24 cellular contexts compared by ENCODE assay signal in genomic region chr12:119340604-119341003, GRCh38. TPM values are rescaled to one million over a fixed set of nuclear protein-coding genes. Genes with fewer than 3 reads are reported as not detected.
"Had no signal": no experiment of that assay in that cellular context is flagged by ENCODE, and none has a peak within 500 bp of the region (broad histone marks: within the 10 kb centered on the region; RNA-seq: fewer than 3 reads in every experiment).

No MANE protein-coding gene starts in this region.

- H3K36me3 ChIP-seq: adrenal gland, left lung, spleen, thoracic aorta, upper lobe of right lung had no signal

- FAIRE-seq: astrocyte, bronchial epithelial cell, frontal cortex had no signal

- ATAC-seq: activated CD4-positive, CD25-positive, alpha-beta regulatory T cell treated with anti-CD3 and anti-CD28 coated beads, Interleukin-2, amount 50 U/mL, for 24 hours; activated naive CD4-positive, alpha-beta T cell treated with anti-CD3 and anti-CD28 coated beads, Interleukin-2, amount 50 U/mL, for 72 hours; left lung; stimulated activated memory B cell treated with anti-CD40 and anti-IgM and Interleukin-4, amounts not matched to agents 10 μg/mL and 1 μg/mL and 100 μg/mL, for 72 hours; upper lobe of right lung had no signal

- H3K27me3 ChIP-seq: left lung, upper lobe of right lung had no signal

- H3K27ac ChIP-seq: adrenal gland, left lung, spleen, thoracic aorta, upper lobe of right lung had no signal

- DNase-seq: activated gamma-delta T cell; adrenal gland; cerebellar nuclear complex; cortex of kidney; effector CD4-positive, alpha-beta T cell; head of caudate nucleus; left lung; midbrain; nucleus accumbens; spleen; stimulated activated CD4-positive, alpha-beta T cell treated with anti-CD3 and anti-CD28 coated beads, Interleukin-4, amount 100 ng/mL, for 4 hours; T1000; upper lobe of right lung had no signal

- H3K9me3 ChIP-seq: adrenal gland, thoracic aorta, upper lobe of right lung had no signal

- H3K4me1 ChIP-seq: adrenal gland, left lung, spleen, upper lobe of right lung had no signal

- H3K4me3 ChIP-seq: adrenal gland, left lung, spleen, thoracic aorta, upper lobe of right lung had no signal

RNA-seq across cellular contexts. Expression of gene CCDC60, which starts 6.1 kb away (rescaled TPM):
- total RNA-seq: activated CD8-positive, alpha-beta memory T cell treated with anti-CD3 and anti-CD28 coated beads for 36 hours; activated naive CD4-positive, alpha-beta T cell treated with anti-CD3 and anti-CD28 coated beads, Interleukin-2, amount 50 U/mL, for 72 hours; adrenal gland; frontal cortex; kidney epithelial cell; lung microvascular endothelial cell; renal cortical epithelial cell; spleen; thoracic aorta; upper lobe of right lung had no signal
- polyA plus RNA-seq: adrenal gland, spleen had no signal
